Comparison of ENCODE assay signal across 15 cellular contexts in the genomic region with DNA sequence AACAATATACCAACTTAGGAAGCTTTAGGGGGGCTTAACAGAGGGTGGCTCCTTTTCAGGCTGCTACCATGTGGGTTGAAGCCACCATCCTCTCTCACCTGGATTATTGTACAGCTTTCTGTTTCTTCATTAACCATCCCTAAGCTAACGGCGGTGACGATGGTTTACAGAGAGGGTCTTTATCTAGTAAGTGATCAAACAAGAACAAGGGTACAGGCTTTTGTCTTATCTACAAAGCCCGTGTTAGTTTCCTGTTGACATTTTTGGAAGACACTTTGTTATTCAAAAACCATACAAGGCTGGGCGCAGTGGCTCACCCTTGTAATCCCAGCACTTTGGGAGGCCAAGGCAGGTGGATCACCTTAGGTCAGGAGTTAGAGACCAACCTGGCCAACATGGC. TPM values are rescaled to one million over a fixed set of nuclear protein-coding genes. Genes with fewer than 3 reads are reported as not detected.
DNase-seq lines count a peak whose midpoint lies in the region; ATAC-seq and TF ChIP-seq lines count a peak whose summit lies in the region.
"Had no signal": no experiment of that assay in that cellular context is flagged by ENCODE, and none has a peak within 500 bp of the region (broad histone marks: within the 10 kb centered on the region; RNA-seq: fewer than 3 reads in every experiment).

No MANE protein-coding gene starts in this region.

- peak overlapping the region; percentile 68 for H3K9ac ChIP-seq in Karpas-422 (ENCODE audit: low read length)

- TF ChIP-seq CTCF in right atrium auricular region (IDR thresholded peaks at IDR 0.05) (no peak), thyroid gland (IDR thresholded peaks at IDR 0.05) (no peak)

- H3K4me1 ChIP-seq in right atrium auricular region, result peaks cover 0 to 42% of the 10 kb centered on the region in 2 donors
- peaks cover 79% of the 10 kb centered on the region for H3K4me1 ChIP-seq in Karpas-422 (ENCODE audit: low read length)
- H3K4me1 ChIP-seq in thyroid gland, result peaks cover 51 to 71% of the 10 kb centered on the region in 2 donors
- H3K4me1 ChIP-seq: colonic mucosa had no signal

- H3K36me3 ChIP-seq in right atrium auricular region (no peaks in the 10 kb centered on the region), Karpas-422 (ENCODE audit: insufficient read depth, low read length) (peaks cover 36% of the 10 kb centered on the region), thyroid gland (no peaks in the 10 kb centered on the region)
- H3K36me3 ChIP-seq: colonic mucosa had no signal

- no peak for DNase-seq in right atrium auricular region (ENCODE audit: low spot score)
- DNase-seq in cardiac septum (ENCODE audit: low spot score), result no peak
- no peak for DNase-seq in Karpas-422
- peak; percentile 9 for DNase-seq in effector CD8-positive, alpha-beta T cell (lab: John Stamatoyannopoulos, UW)
- DNase-seq in thyroid gland, result no peak
- DNase-seq in HuH-7 (ENCODE audit: low spot score), result no peak
- DNase-seq in Kasumi-1 (lab: John Stamatoyannopoulos, UW), result no peak
- DNase-seq: activated CD4-positive, alpha-beta T cell treated with anti-CD3 and anti-CD28 coated beads for 48 hours; colonic mucosa; foreskin fibroblast; left lung; NCI-H2029; NCI-H510A treated with DMSO at 0.1 percent for 48 hours; stimulated activated naive B cell treated with anti-CD40 and anti-IgM and Interleukin-4, amounts not matched to agents 10 μg/mL and 1 μg/mL and 100 μg/mL, for 72 hours had no signal

- H4K20me1 ChIP-seq in Karpas-422 (ENCODE audit: insufficient read depth, low read depth, low read length), result no peaks in the 10 kb centered on the region; the same call in 1 of the 2 replicates

- WGBS in thyroid gland, 2 donors, result 84 to 87% methylated on average over 5 of the region's 5 CpGs

- intact Hi-C loops in cardiac septum (cut with DNase I), result no loop called here
- intact Hi-C loops in thyroid gland (cut with DNase I), result no loop called here

- H3K9me3 ChIP-seq in right atrium auricular region (no peaks in the 10 kb centered on the region), Karpas-422 (ENCODE audit: low read length) (no peaks in the 10 kb centered on the region), thyroid gland (no peaks in the 10 kb centered on the region)
- H3K9me3 ChIP-seq: colonic mucosa, left lung had no signal

- TF ChIP-seq POLR2A in thyroid gland (IDR thresholded peaks at IDR 0.05), result no peak

- no peak overlapping the region for H2AFZ ChIP-seq in Karpas-422 (ENCODE audit: low read length)

- no peak for ATAC-seq in GM18861 (IDR thresholded peaks at IDR 0.05; ENCODE audit: unreplicated experiment)
- ATAC-seq: left lung; stimulated activated naive B cell treated with anti-CD40 and anti-IgM and Interleukin-4, amounts not matched to agents 10 μg/mL and 1 μg/mL and 100 μg/mL, for 72 hours had no signal

- H3K4me2 ChIP-seq in Karpas-422 (ENCODE audit: low read depth, low read length, poor library complexity, severe bottlenecking), result peak overlapping the region; percentile 71

- H3K4me3 ChIP-seq in right atrium auricular region (no peak overlapping the region), Karpas-422 (ENCODE audit: low read length) (peak overlapping the region; percentile 50), thyroid gland (replicated peaks in 1 of 3) (no peak overlapping the region)
- H3K4me3 ChIP-seq: colonic mucosa, left lung had no signal

- H3K27ac ChIP-seq in right atrium auricular region (peak overlapping the region; percentile 86 to 90), Karpas-422 (ENCODE audit: low read length) (peak overlapping the region; percentile 96), thyroid gland (peak overlapping the region in 2 of 3 donors; percentile 35 to 80)
- H3K27ac ChIP-seq: colonic mucosa, left lung had no signal

- H3K27me3 ChIP-seq in right atrium auricular region (no peaks in the 10 kb centered on the region), Karpas-422 (ENCODE audit: low read length) (no peaks in the 10 kb centered on the region), thyroid gland (no peaks in the 10 kb centered on the region)
- H3K27me3 ChIP-seq: colonic mucosa, left lung had no signal

- H3K79me2 ChIP-seq in Karpas-422 (ENCODE audit: low read length), result peaks cover 80% of the 10 kb centered on the region

- no peaks in the 10 kb centered on the region for H3K9me2 ChIP-seq in Karpas-422 (replicated peaks; ENCODE audit: insufficient read depth, low read length)

RNA-seq across cellular contexts. Expression of a gene that starts 20.4 kb away (rescaled TPM):
- total RNA-seq in right atrium auricular region (10 to 100 TPM; 10.9 to 16.4 TPM), cardiac septum (4.0 TPM), thyroid gland (10 to 100 TPM; 10.6 to 16.6 (median 14.7) TPM)
- 19.7 and 25.2 TPM in 2 replicates for total RNA-seq in Karpas-422 (2014; rRNA removed; shearing (Covaris generic); ENCODE audit: low replicate concordance)

RNA-seq across cellular contexts. Expression of a gene that starts 29.0 kb away (rescaled TPM):
- total RNA-seq in right atrium auricular region (10 to 100 TPM; 17.2 to 18.6 TPM), cardiac septum (19.0 TPM), thyroid gland (10 to 100 TPM in 1 of 4 donors, 1 to 10 TPM in 3; 3.0 to 11.3 (median 8.5) TPM)
- total RNA-seq in Karpas-422 (2014; rRNA removed; shearing (Covaris generic); ENCODE audit: low replicate concordance), result 9.3 and 12.2 TPM in 2 replicates
